26 cellular contexts compared by ENCODE assay signal in the genomic region with DNA sequence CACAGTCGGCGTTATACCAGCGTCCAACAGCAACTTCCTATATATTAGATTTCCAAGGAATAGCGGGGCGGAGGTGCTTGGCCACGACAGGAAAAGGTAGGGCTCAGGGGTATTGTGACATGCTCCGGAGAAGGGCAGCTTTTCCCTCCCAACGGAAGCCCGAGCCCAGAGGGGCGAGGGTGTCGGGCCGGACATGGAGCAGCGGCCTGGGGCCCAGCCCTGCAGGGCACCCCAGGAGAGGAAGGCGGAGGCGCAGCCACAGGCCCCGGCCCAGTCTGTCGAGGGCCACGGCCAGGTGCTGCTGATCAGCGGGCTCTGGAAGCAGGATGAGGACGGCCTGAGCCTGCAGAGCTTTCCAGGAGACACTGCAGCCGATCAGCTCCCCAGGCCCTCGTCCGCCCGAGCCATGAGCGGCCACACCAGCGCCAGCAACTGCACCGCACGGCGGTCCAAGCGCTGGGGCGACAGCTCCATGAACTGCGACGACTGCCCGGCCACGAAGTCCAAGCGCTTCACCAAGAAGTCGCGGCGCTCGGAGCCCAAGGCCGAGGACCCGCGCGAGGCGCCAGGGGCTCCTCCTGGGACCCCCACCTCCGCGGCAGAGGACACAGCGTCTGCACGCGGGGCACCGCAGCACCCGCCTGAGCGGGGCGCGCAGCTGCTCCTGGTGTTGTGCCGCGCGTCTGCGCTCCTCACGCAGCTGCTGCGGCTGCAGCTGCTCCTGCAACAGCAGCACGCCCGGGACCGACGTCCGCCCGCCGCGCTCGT. TPM values are rescaled to one million over a fixed set of nuclear protein-coding genes. Genes with fewer than 3 reads are reported as not detected.
DNase-seq lines count a peak whose midpoint lies in the region; ATAC-seq, FAIRE-seq and TF ChIP-seq lines count a peak whose summit lies in the region.
"Had no signal": no experiment of that assay in that cellular context is flagged by ENCODE, and none has a peak within 500 bp of the region (broad histone marks: within the 10 kb centered on the region; RNA-seq: fewer than 3 reads in every experiment).

No MANE protein-coding gene starts in this region.

- H3K79me2 ChIP-seq in endothelial cell of umbilical vein (ENCODE audit: control insufficient read depth, insufficient read depth, low read length): no peaks in the 10 kb centered on the region

- CTCF ChIA-PET in endothelial cell of umbilical vein (lab: Charles Lee): interaction anchor here (9.4 kb wide), 1 partner anchor 165 kb away, joined by 287 read pairs; no protein-coding TSS in a partner anchor

- H3K4me2 ChIP-seq in endothelial cell of umbilical vein (ENCODE audit: insufficient read depth, low read length): no peak overlapping the region
- H3K4me2 ChIP-seq: A549; BLaER1 treated with 17β-estradiol and CSF1 and Interleukin-3, amounts not matched to agents 10 nM and 100 nM had no signal

- BruUV-seq in endothelial cell of umbilical vein (replicated peaks; lab: Mats Ljungman, UMichigan): no TSS peak

- intact Hi-C loops in Right ventricle myocardium inferior (cut with DNase I) (no loop called here), heart right ventricle (cut with DNase I) (no loop called here), endothelial cell of umbilical vein (cut with micrococcal nuclease) (no loop called here), testis (cut with DNase I; ENCODE audit: low total_unique reads) (no loop called here)

- no peaks in the 10 kb centered on the region for H3K36me3 ChIP-seq in heart right ventricle
- H3K36me3 ChIP-seq in endothelial cell of umbilical vein (ENCODE audit: control insufficient read depth in 2 of 2, extremely low read depth in 1 of 2, insufficient read depth in 2 of 2, low read length in 2 of 2): no peaks in the 10 kb centered on the region
- H3K36me3 ChIP-seq in testis (ENCODE audit: low read depth, missing control alignments): no peaks in the 10 kb centered on the region
- H3K36me3 ChIP-seq: BE2C; BLaER1 treated with 17β-estradiol and CSF1 and Interleukin-3, amounts not matched to agents 10 nM and 100 nM had no signal

- peaks cover 0 to 6% (median 4%) of the 10 kb centered on the region in 9 donors for H3K4me1 ChIP-seq in heart right ventricle
- H3K4me1 ChIP-seq in endothelial cell of umbilical vein (ENCODE audit: control insufficient read depth, extremely low read depth, insufficient read depth, low read length): peaks cover 4% of the 10 kb centered on the region
- H3K4me1 ChIP-seq in testis: peaks cover 4% of the 10 kb centered on the region
- H3K4me1 ChIP-seq: BE2C had no signal

- H3K27ac ChIP-seq in heart right ventricle (no peak overlapping the region), endothelial cell of umbilical vein (ENCODE audit: insufficient read depth, low read depth, low read length) (no peak overlapping the region), testis (no peak overlapping the region)
- H3K27ac ChIP-seq: A549; BLaER1 treated with 17β-estradiol and CSF1 and Interleukin-3, amounts not matched to agents 10 nM and 100 nM had no signal

- no peak overlapping the region for H3K9ac ChIP-seq in endothelial cell of umbilical vein (replicated peaks; ENCODE audit: extremely low read depth, insufficient read depth, low read length)
- H3K9ac ChIP-seq: BLaER1 treated with 17β-estradiol and CSF1 and Interleukin-3, amounts not matched to agents 10 nM and 100 nM had no signal

- TF ChIP-seq CTCF in heart right ventricle (IDR thresholded peaks at IDR 0.05) (no peak), endothelial cell of umbilical vein (IDR thresholded peaks at IDR 0.05; ENCODE audit: extremely low read depth in 1 of 2, insufficient read depth in 1 of 2, low read depth in 1 of 2, low read length in 2 of 2) (no peak), testis (IDR thresholded peaks at IDR 0.05) (no peak)

- H3K9me1 ChIP-seq in endothelial cell of umbilical vein (replicated peaks; ENCODE audit: control insufficient read depth, extremely low read depth, insufficient read depth, low read length): no peaks in the 10 kb centered on the region

- dilution Hi-C loops in endothelial cell of umbilical vein (cut with MboI; ENCODE audit: extremely low pct_ligation_motif_present, low sequenced_read_pairs): no loop called here

- TF ChIP-seq POLR2A in endothelial cell of umbilical vein (IDR thresholded peaks at IDR 0.05; ENCODE audit: low read depth, low read length) (no peak), testis (IDR thresholded peaks at IDR 0.05) (no peak)

- 32 to 45% methylated on average over 63 to 70 of the region's 70 CpGs for WGBS in heart right ventricle, 2 donors
- WGBS in testis, 2 donors: 54 to 60% methylated on average over 10 to 41 of the region's 70 CpGs

- ATAC-seq in Right ventricle myocardium inferior (no peak), heart right ventricle (no peak), HG03457 (IDR thresholded peaks at IDR 0.05; ENCODE audit: unreplicated experiment) (no peak)
- ATAC-seq: A549 had no signal

- H3K27me3 ChIP-seq in heart right ventricle (peaks cover 14 to 74% (median 60%) of the 10 kb centered on the region in 7 donors), endothelial cell of umbilical vein (ENCODE audit: control insufficient read depth in 2 of 2, insufficient read depth in 2 of 2, low read length in 2 of 2) (peaks cover 9 to 21% of the 10 kb centered on the region in 2 experiments), testis (no peaks in the 10 kb centered on the region)
- H3K27me3 ChIP-seq: BE2C; BLaER1 treated with 17β-estradiol and CSF1 and Interleukin-3, amounts not matched to agents 10 nM and 100 nM had no signal

- no peak for FAIRE-seq in endothelial cell of umbilical vein (lab: Jason Lieb, UNC)
- FAIRE-seq: A549, D721Med, GM12891, GM18507, H1 had no signal

- peak; percentile 61 for DNase-seq in Right ventricle myocardium inferior (ENCODE audit: missing footprints)
- no peak for DNase-seq in heart right ventricle
- no peak for DNase-seq in endothelial cell of umbilical vein (ENCODE audit: low read depth, low spot score)
- no peak for DNase-seq in testis
- DNase-seq in SW480 (ENCODE audit: low spot score): no peak
- DNase-seq: 8988T; ACHN; AML-193; BE2C; CD4-positive, alpha-beta T cell; CD8-positive, alpha-beta memory T cell; DMS 273 treated with DMSO at 0.1 percent for 48 hours; DMS79; EL; GF-D8; H7; HCEC 1CT had no signal

- H4K20me1 ChIP-seq in endothelial cell of umbilical vein (replicated peaks; ENCODE audit: control insufficient read depth, extremely low read depth, insufficient read depth, low read length): no peaks in the 10 kb centered on the region
- H4K20me1 ChIP-seq: BLaER1 treated with 17β-estradiol and CSF1 and Interleukin-3, amounts not matched to agents 10 nM and 100 nM had no signal

- H3K9me3 ChIP-seq in heart right ventricle: no peaks in the 10 kb centered on the region
- H3K9me3 ChIP-seq in endothelial cell of umbilical vein (replicated peaks; ENCODE audit: control insufficient read depth, insufficient read depth, low read length): no peaks in the 10 kb centered on the region
- no peaks in the 10 kb centered on the region for H3K9me3 ChIP-seq in testis
- H3K9me3 ChIP-seq: A549; BE2C; BLaER1 treated with 17β-estradiol and CSF1 and Interleukin-3, amounts not matched to agents 10 nM and 100 nM had no signal

- no peak overlapping the region for H2AFZ ChIP-seq in endothelial cell of umbilical vein (ENCODE audit: low read depth, low read length)

- no peak overlapping the region for H3K4me3 ChIP-seq in heart right ventricle
- H3K4me3 ChIP-seq in endothelial cell of umbilical vein (replicated peaks in 1 of 3; ENCODE audit: insufficient read depth in 1 of 3, low read depth in 1 of 3, low read length in 3 of 3): no peak overlapping the region
- H3K4me3 ChIP-seq in testis: peak overlapping the region; percentile 21 to 26
- H3K4me3 ChIP-seq: A549; BLaER1 treated with 17β-estradiol and CSF1 and Interleukin-3, amounts not matched to agents 10 nM and 100 nM had no signal

- POLR2A ChIA-PET in endothelial cell of umbilical vein (lab: Charles Lee): no interaction called here

TF ChIP-seq in endothelial cell of umbilical vein, 7 proteins besides CTCF, POLR2A, EP300 and RAD21:
- TF ChIP-seq FOS (IDR thresholded peaks at IDR 0.05; ENCODE audit: borderline replicate concordance, insufficient read depth, low read length) (no peak), EZH2 (IDR thresholded peaks at IDR 0.05; ENCODE audit: borderline replicate concordance, low read depth, low read length, severe bottlenecking) (peak; percentile 77)
TF ChIP-seq in endothelial cell of umbilical vein: peak in this region for 1.

RNA-seq across cellular contexts. Expression of a gene that starts 5.6 kb away (rescaled TPM):
- total RNA-seq in Right ventricle myocardium inferior: not detected
- not detected for total RNA-seq in heart right ventricle
- not detected for polyA plus RNA-seq in heart right ventricle
- total RNA-seq in endothelial cell of umbilical vein: not detected in 2 replicates
- not detected in 2 replicates for polyA plus RNA-seq in endothelial cell of umbilical vein
- not detected in 2 replicates for polyA plus RNA-seq in endothelial cell of umbilical vein (2011; cell fraction: cytosol; rRNA removed)
- not detected in 2 replicates for polyA plus RNA-seq in endothelial cell of umbilical vein (2011; cell fraction: nucleus; rRNA removed)
- not detected in 2 replicates for polyA plus RNA-seq in endothelial cell of umbilical vein (2012)
- polyA minus RNA-seq in endothelial cell of umbilical vein: not detected in 2 replicates
- polyA minus RNA-seq in endothelial cell of umbilical vein (2011; cell fraction: cytosol; rRNA and poly(A)+ RNA removed): not detected
- polyA minus RNA-seq in endothelial cell of umbilical vein (2011; cell fraction: nucleus; rRNA and poly(A)+ RNA removed): not detected in 2 replicates
- 100 to 1,000 TPM in 1 of 2 donors, 10 to 100 TPM in 1; 18.6 to 127 TPM for total RNA-seq in testis
- 211 TPM for polyA plus RNA-seq in testis (ENCODE audit: insufficient read depth, low read depth, low replicate concordance)
- total RNA-seq: CD4-positive, alpha-beta T cell; G401; H1; H7 had no signal
- polyA plus RNA-seq: A549; CD14-positive monocyte; CD8-positive, alpha-beta memory T cell; H1 had no signal

RNA-seq across cellular contexts. Expression of a gene that starts 47.0 kb away (rescaled TPM):
- total RNA-seq in Right ventricle myocardium inferior (0.16 TPM), heart right ventricle (under 1 TPM in 3 of 10 donors, not detected in 7; 0.06 to 0.09 (median 0.07) TPM), endothelial cell of umbilical vein (0.11 TPM in 1 of 2 replicates, not detected in the other), testis (1 to 10 TPM; 5.3 to 6.9 TPM)
- polyA plus RNA-seq in heart right ventricle (not detected), endothelial cell of umbilical vein (0.01 and 0.02 TPM in 2 replicates), testis (ENCODE audit: insufficient read depth, low read depth, low replicate concordance) (2.7 TPM)
- polyA plus RNA-seq in endothelial cell of umbilical vein (2011; cell fraction: cytosol; rRNA removed): 0.06 TPM in 1 of 2 replicates, not detected in the other
- polyA plus RNA-seq in endothelial cell of umbilical vein (2011; cell fraction: nucleus; rRNA removed): 0.04 TPM in 1 of 2 replicates, not detected in the other
- polyA plus RNA-seq in endothelial cell of umbilical vein (2012): 0.05 TPM in 1 of 2 replicates, not detected in the other
- polyA minus RNA-seq in endothelial cell of umbilical vein: not detected in 2 replicates
- polyA minus RNA-seq in endothelial cell of umbilical vein (2011; cell fraction: cytosol; rRNA and poly(A)+ RNA removed): not detected
- polyA minus RNA-seq in endothelial cell of umbilical vein (2011; cell fraction: nucleus; rRNA and poly(A)+ RNA removed): not detected in 2 replicates
- total RNA-seq: CD4-positive, alpha-beta T cell had no signal
- polyA plus RNA-seq: CD14-positive monocyte; CD8-positive, alpha-beta memory T cell had no signal

Comparison
In these comparisons a context has a peak if more than half of its experiments do, and no peak if none do; other contexts are left out.
1. H3K4me3 ChIP-seq: peak in testis (2 of 2); none in heart right ventricle (0 of 10) and endothelial cell of umbilical vein (0 of 3).
2. RNA of a gene that starts 5.6 kb away (total RNA-seq): 18.6 to 127 TPM in testis; not detected in Right ventricle myocardium inferior (single experiment), not detected in heart right ventricle and not detected in endothelial cell of umbilical vein; every median in the first group is over 10 times any median in the second.